In genomic region chr7:129435414-129435829, GRCh38 we compare ENCODE assay signal across 9 cellular contexts. TPM values are rescaled to one million over a fixed set of nuclear protein-coding genes. Genes with fewer than 3 reads are reported as not detected.
DNase-seq lines count a peak whose midpoint lies in the region; ATAC-seq and TF ChIP-seq lines count a peak whose summit lies in the region.
"Had no signal": no experiment of that assay in that cellular context is flagged by ENCODE, and none has a peak within 500 bp of the region (broad histone marks: within the 10 kb centered on the region; RNA-seq: fewer than 3 reads in every experiment).

No MANE protein-coding gene starts in this region.

- H3K4me1 Mint-ChIP-seq in memory B cell, result peaks cover 17% of the 10 kb centered on the region

- H3K9me3 ChIP-seq in BE2C (no peaks in the 10 kb centered on the region), HUES48 (ENCODE audit: control insufficient read depth, insufficient read depth, low read length) (no peaks in the 10 kb centered on the region), colonic mucosa (no peaks in the 10 kb centered on the region)
- H3K9me3 ChIP-seq: transverse colon had no signal

- H3K9ac ChIP-seq in HUES48 (ENCODE audit: low read depth, low read length), result no peak overlapping the region
- no peak overlapping the region for H3K9ac ChIP-seq in colonic mucosa (ENCODE audit: low read depth in 2 of 2, low read length in 2 of 2)

- H3K27me3 ChIP-seq in BE2C, result no peaks in the 10 kb centered on the region
- peaks cover 13% of the 10 kb centered on the region for H3K27me3 ChIP-seq in HUES48 (ENCODE audit: control insufficient read depth, insufficient read depth, low read length)
- no peaks in the 10 kb centered on the region for H3K27me3 ChIP-seq in colonic mucosa

- in situ Hi-C loops in astrocyte of the spinal cord (cut with HindIII; ENCODE audit: low sequenced_read_pairs), result no loop called here

- intact Hi-C loops in colonic mucosa (cut with DNase I), result no loop called here

- H3K27ac ChIP-seq in HUES48 (ENCODE audit: low read depth, low read length) (no peak overlapping the region), colonic mucosa (no peak overlapping the region)

- H3K4me1 ChIP-seq in BE2C, result peaks cover 7% of the 10 kb centered on the region
- H3K4me1 ChIP-seq in HUES48 (ENCODE audit: control insufficient read depth, insufficient read depth, low read length), result peaks cover 12% of the 10 kb centered on the region
- H3K4me1 ChIP-seq in colonic mucosa, result no peaks in the 10 kb centered on the region

- no peak for TF ChIP-seq CTCF in BE2C (IDR thresholded peaks at IDR 0.05; ENCODE audit: low read depth, low read length)
- no peak for TF ChIP-seq CTCF in astrocyte of the spinal cord (IDR thresholded peaks at IDR 0.05; ENCODE audit: low read depth, low read length)
- TF ChIP-seq CTCF in colonic mucosa (IDR thresholded peaks at IDR 0.05), result no peak

- H3K4me3 ChIP-seq in BE2C (ENCODE audit: low read depth, low read length) (peak overlapping the region; percentile 83), HUES48 (ENCODE audit: low read depth, low read length) (peak overlapping the region; percentile 84), astrocyte of the spinal cord (ENCODE audit: low read depth, low read length) (peak overlapping the region; percentile 66), colonic mucosa (no peak overlapping the region)

- peak overlapping the region; percentile 97 for H3K4me3 Mint-ChIP-seq in memory B cell

- DNase-seq in BE2C, result no peak
- DNase-seq in astrocyte of the spinal cord (ENCODE audit: low read depth, low spot score), result no peak
- DNase-seq in memory B cell (ENCODE audit: low spot score in 2 of 2), result no peak
- DNase-seq in colonic mucosa, result no peak
- DNase-seq in CD1c-positive myeloid dendritic cell (ENCODE audit: extremely low spot score), result no peak

- no peaks in the 10 kb centered on the region for H3K9me3 Mint-ChIP-seq in memory B cell

- H3K27ac Mint-ChIP-seq in memory B cell, result no peak overlapping the region

- ATAC-seq in memory B cell (ENCODE audit: low read depth) (no peak), HG02798 (IDR thresholded peaks at IDR 0.05; ENCODE audit: poor library complexity, unreplicated experiment) (no peak), GM18517 (IDR thresholded peaks at IDR 0.05; ENCODE audit: unreplicated experiment) (no peak)

- H3K36me3 ChIP-seq in BE2C (no peaks in the 10 kb centered on the region), HUES48 (ENCODE audit: control insufficient read depth, insufficient read depth, low read length) (peaks cover 5% of the 10 kb centered on the region; the same call in 1 of the 2 replicates), colonic mucosa (no peaks in the 10 kb centered on the region)
- H3K36me3 ChIP-seq: transverse colon had no signal

- no peaks in the 10 kb centered on the region for H3K36me3 Mint-ChIP-seq in memory B cell

- H3K27me3 Mint-ChIP-seq in memory B cell, result peaks cover 13% of the 10 kb centered on the region

RNA-seq across cellular contexts. Expression of gene STRIP2, which starts 1.2 kb away (rescaled TPM):
- polyA plus RNA-seq in BE2C (2012; ENCODE audit: insufficient read depth, insufficient read length, low read depth), result 1.0 TPM
- 1 to 10 TPM; 1.9 to 4.7 TPM for total RNA-seq in colonic mucosa
